In genomic region chr13:29847501-29847983, GRCh38 we compare ENCODE assay signal across 8 cellular contexts. TPM values are rescaled to one million over a fixed set of nuclear protein-coding genes. Genes with fewer than 3 reads are reported as not detected.
A peak's percentile ranks its signal among the peaks of the same experiment; 100 is the strongest.
DNase-seq lines count a peak whose midpoint lies in the region; ATAC-seq and TF ChIP-seq lines count a peak whose summit lies in the region.

No MANE protein-coding gene starts in this region.

- H3K4me3 ChIP-seq in AG04449 (ENCODE audit: low read depth, low read length) (peak overlapping the region; percentile 59), GM12875 (ENCODE audit: low read depth, low read length) (peak overlapping the region; percentile 56), neural cell (ENCODE audit: low read length) (peak overlapping the region; percentile 82)

- no peaks in the 10 kb centered on the region for H3K9me2 ChIP-seq in neural cell (ENCODE audit: insufficient read depth, low read length)

- no peak for TF ChIP-seq EP300 in neural cell (conservative IDR thresholded peaks at IDR 0.05; ENCODE audit: poor library complexity, severe bottlenecking)

- peak overlapping the region; percentile 27 for H3K9ac ChIP-seq in neural cell (ENCODE audit: low read length)

- H3K4me2 ChIP-seq in neural cell (ENCODE audit: low read length), result peak overlapping the region; percentile 87

- CTCF ChIA-PET in AG04449 (lab: Yijun Ruan, JAX), result interaction anchor here (0.8 to 23.4 kb wide), 8 partner anchors 14 to 285 kb away, joined by 3 to 360 read pairs (median 4); no protein-coding TSS in a partner anchor
- CTCF ChIA-PET in GM10248 (lab: Yijun Ruan, JAX), result interaction anchor here (0.8 to 2.0 kb wide), 3 partner anchors 9 to 265 kb away, joined by 3 to 7 read pairs (median 5); no protein-coding TSS in a partner anchor

- peaks cover 67% of the 10 kb centered on the region for H3K79me2 ChIP-seq in neural cell (replicated peaks; ENCODE audit: insufficient read depth, low read length)

- H2AFZ ChIP-seq in neural cell (ENCODE audit: low read depth, low read length), result no peak overlapping the region

- ATAC-seq in SK-N-SH treated with all-trans-retinoic acid at 6 μM for 48 hours (peak; percentile 11), HG03175 (IDR thresholded peaks at IDR 0.05; ENCODE audit: unreplicated experiment) (no peak)

- TF ChIP-seq CTCF in AG04449 (IDR thresholded peaks at IDR 0.05; ENCODE audit: insufficient read depth, low read length, missing control alignments), result no peak
- no peak for TF ChIP-seq CTCF in GM12875 (IDR thresholded peaks at IDR 0.05; ENCODE audit: borderline replicate concordance, insufficient read depth, low read depth, low read length)
- no peak for TF ChIP-seq CTCF in neural cell (IDR thresholded peaks at IDR 0.05; ENCODE audit: poor library complexity, severe bottlenecking)
- no peak for TF ChIP-seq CTCF in GM10248 (IDR thresholded peaks at IDR 0.05; ENCODE audit: control extremely low read depth, extremely low read depth, low read depth, missing control alignments)

- no peaks in the 10 kb centered on the region for H4K20me1 ChIP-seq in neural cell (ENCODE audit: insufficient read depth)

- H3K27ac ChIP-seq in epithelial cell of prostate (peak overlapping the region; percentile 37), neural cell (ENCODE audit: low read length) (peak overlapping the region; percentile 56)

- peak; percentile 16 for TF ChIP-seq RAD21 in neural cell (conservative IDR thresholded peaks at IDR 0.05)

- no peaks in the 10 kb centered on the region for H3K36me3 ChIP-seq in neural cell (ENCODE audit: insufficient read depth, low read length)

- POLR2A ChIA-PET in AG04449 (lab: Yijun Ruan, JAX), result interaction anchor here (1.1 to 1.6 kb wide), 2 partner anchors 77 to 267 kb away, joined by 4 to 6 read pairs; no protein-coding TSS in a partner anchor
- POLR2A ChIA-PET in GM10248 (lab: Yijun Ruan, JAX), result no interaction called here

- H3K9me3 ChIP-seq in neural cell (ENCODE audit: low read length), result no peaks in the 10 kb centered on the region

- H3F3A ChIP-seq in neural cell (ENCODE audit: insufficient read depth, low read length, poor library complexity, severe bottlenecking), result peaks cover 4% of the 10 kb centered on the region

- no peak for DNase-seq in AG04449 (ENCODE audit: low read depth, low spot score)
- DNase-seq in epithelial cell of prostate (ENCODE audit: low read depth, low spot score), result no peak
- no peak for DNase-seq in GM10248 (ENCODE audit: extremely low spot score)
- no peak for DNase-seq in activated CD8-positive, alpha-beta memory T cell treated with anti-CD3 and anti-CD28 coated beads for 24 hours

- no peaks in the 10 kb centered on the region for H3K27me3 ChIP-seq in neural cell (ENCODE audit: insufficient read depth, low read depth, low read length)

TF ChIP-seq in SK-N-SH treated with all-trans-retinoic acid at 6 μM for 48 hours, 23 proteins besides CTCF, POLR2A, EP300 and RAD21:
- TF ChIP-seq TSHZ2 (CRISPR knock-in tag; IDR thresholded peaks at IDR 0.05) (no peak), SNAI2 (CRISPR knock-in tag; IDR thresholded peaks at IDR 0.05) (0 out of 2 replicates have a peak, but pooled peaks have one; percentile 46)

TF ChIP-seq in neural cell, 6 proteins besides CTCF, POLR2A, EP300 and RAD21:
- TF ChIP-seq TAF1 (IDR thresholded peaks at IDR 0.05; ENCODE audit: low read depth), result no peak
- no peak for TF ChIP-seq MXI1 (conservative IDR thresholded peaks at IDR 0.05; ENCODE audit: poor library complexity, severe bottlenecking)
- TF ChIP-seq EZH2 (IDR thresholded peaks at IDR 0.05; ENCODE audit: borderline replicate concordance, insufficient read depth, low read length, poor library complexity, severe bottlenecking), result no peak
- peak; percentile 32 for TF ChIP-seq REST (IDR thresholded peaks at IDR 0.05; ENCODE audit: borderline replicate concordance)
- peak; percentile 22 for TF ChIP-seq SMC3 (conservative IDR thresholded peaks at IDR 0.05; ENCODE audit: poor library complexity)
- TF ChIP-seq POLR2AphosphoS5 (IDR thresholded peaks at IDR 0.05), result no peak

RNA-seq across cellular contexts. Expression of gene UBL3, which starts 2.9 kb away (rescaled TPM):
- 34.3 and 35.8 TPM in 2 replicates for polyA plus RNA-seq in neural cell
- 71.6 and 78.6 TPM in 2 replicates for polyA minus RNA-seq in neural cell
